In the genomic region with DNA sequence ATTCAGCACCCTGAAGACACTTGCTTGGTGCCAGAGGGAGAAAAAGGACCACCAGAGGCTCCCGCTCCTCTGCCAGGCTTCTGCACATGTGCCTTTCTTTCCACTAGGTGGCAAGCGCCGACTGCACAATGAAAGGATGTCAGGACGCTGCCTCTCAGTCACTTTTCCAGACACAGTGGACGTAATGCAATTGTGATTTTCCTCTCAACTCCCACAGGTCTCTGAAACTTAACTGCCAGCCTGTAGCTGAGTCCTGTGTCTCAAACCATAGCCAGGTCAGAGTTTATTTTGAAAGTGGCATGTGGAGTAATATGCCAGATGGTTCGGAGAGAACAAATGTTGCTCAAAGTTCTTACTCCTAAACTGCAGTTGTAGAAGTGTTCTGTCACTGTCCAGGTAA, we compare ENCODE assay signal across 8 cellular contexts.
DNase-seq lines count a peak whose midpoint lies in the region; ATAC-seq and TF ChIP-seq lines count a peak whose summit lies in the region.

No MANE protein-coding gene starts in this region.

- no peaks in the 10 kb centered on the region for H3K79me1 ChIP-seq in IMR-90 (ENCODE audit: low read depth in 1 of 2, low read length in 2 of 2)

- no peak overlapping the region for H2AK9ac ChIP-seq in IMR-90 (replicated peaks; ENCODE audit: low read depth, low read length, poor library complexity)

- dilution Hi-C loops in IMR-90 (cut with HindIII; ENCODE audit: low sequenced_read_pairs, unreplicated experiment), result no loop called here

- H4K5ac ChIP-seq in IMR-90 (ENCODE audit: low read depth, low read length), result no peak overlapping the region

- H2BK5ac ChIP-seq in IMR-90 (ENCODE audit: low read depth, low read length, poor library complexity, severe bottlenecking), result no peak overlapping the region

- in situ Hi-C loops in IMR-90 (cut with MboI; ENCODE audit: low sequenced_read_pairs), result no loop called here
- in situ Hi-C loops in SK-MEL-5 (cut with HindIII; ENCODE audit: low pct_unique_long_range_greater_than_20kb, low sequenced_read_pairs), result no loop called here

- H2AFZ ChIP-seq in IMR-90 (replicated peaks; ENCODE audit: low read length, poor library complexity), result peak overlapping the region; percentile 59

- intact Hi-C loops in Caco-2 (cut with micrococcal nuclease; ENCODE audit: unreplicated experiment), result loop anchor here (1.0 kb wide), 6 partner anchors 31 to 401 kb away; no protein-coding TSS in a partner anchor
- intact Hi-C loops in IMR-90 (cut with micrococcal nuclease), result loop anchor here (1.0 to 5.0 kb wide), 6 partner anchors 55 to 531 kb away; a partner anchor contains a TSS

- no peak overlapping the region for H3K4me2 ChIP-seq in IMR-90 (ENCODE audit: low read depth, low read length)

- no peak overlapping the region for H4K8ac ChIP-seq in IMR-90 (ENCODE audit: low read depth in 2 of 2, low read length in 2 of 2)

- H3K36me3 ChIP-seq in Caco-2 (ENCODE audit: control insufficient read depth, insufficient read depth, low read length) (no peaks in the 10 kb centered on the region), IMR-90 (ENCODE audit: control insufficient read depth, insufficient read depth, low read length) (no peaks in the 10 kb centered on the region)

- BruUV-seq in Caco-2 (replicated peaks; lab: Mats Ljungman, UMichigan) (no TSS peak), IMR-90 (replicated peaks; lab: Mats Ljungman, UMichigan) (no TSS peak)

- H3K27me3 ChIP-seq in Caco-2 (replicated peaks; ENCODE audit: control insufficient read depth, insufficient read depth, low read length) (no peaks in the 10 kb centered on the region), IMR-90 (ENCODE audit: control insufficient read depth, insufficient read depth, low read length) (no peaks in the 10 kb centered on the region)

- POLR2A ChIA-PET in Caco-2 (lab: Charles Lee), result no interaction called here
- POLR2A ChIA-PET in IMR-90 (lab: Charles Lee; ENCODE audit: unreplicated experiment), result no interaction called here

- TF ChIP-seq RAD21 in IMR-90 (IDR thresholded peaks at IDR 0.05; ENCODE audit: low read length), result peak; percentile 99

- no peaks in the 10 kb centered on the region for H3K36me3 Mint-ChIP-seq in Caco-2 (ENCODE audit: insufficient read depth, unreplicated experiment)
- H3K36me3 Mint-ChIP-seq in neural crest cell (ENCODE audit: low read depth), result no peaks in the 10 kb centered on the region

- peak; percentile 98 for ATAC-seq in IMR-90 (ENCODE audit: low read depth)
- ATAC-seq in GM18861 (IDR thresholded peaks at IDR 0.05; ENCODE audit: unreplicated experiment), result no peak

- no peak overlapping the region for H3K4me3 Mint-ChIP-seq in Caco-2 (ENCODE audit: unreplicated experiment)
- H3K4me3 Mint-ChIP-seq in neural crest cell, result no peak overlapping the region

- no peak overlapping the region for H3K56ac ChIP-seq in IMR-90 (ENCODE audit: extremely low read depth, insufficient read depth, low read length)

- no peak overlapping the region for H2BK120ac ChIP-seq in IMR-90 (ENCODE audit: low read depth, low read length)

- H3K9me3 ChIP-seq in Caco-2 (no peaks in the 10 kb centered on the region), IMR-90 (ENCODE audit: control insufficient read depth, insufficient read depth, low read length) (no peaks in the 10 kb centered on the region)

- H3K23ac ChIP-seq in IMR-90 (ENCODE audit: low read depth, low read length), result no peak overlapping the region

- peak; percentile 72 to 76 for DNase-seq in Caco-2
- DNase-seq in IMR-90, result peak; percentile 75
- peak; percentile 86 for DNase-seq in SK-MEL-5 (ENCODE audit: low read depth, low spot score)
- DNase-seq in fibroblast of mammary gland (ENCODE audit: low read depth), result peak; percentile 76
- DNase-seq in neural crest cell (ENCODE audit: low read depth, low spot score), result peak; percentile 67
- DNase-seq in stimulated activated CD4-positive, alpha-beta T cell treated with anti-CD3 and anti-CD28 coated beads, Interleukin-4, amount 100 ng/mL, for 4 hours, result no peak
- no peak for DNase-seq in CD1c-positive myeloid dendritic cell (ENCODE audit: extremely low spot score)

- CTCF ChIA-PET in Caco-2 (lab: Charles Lee) (no interaction called here), IMR-90 (lab: Yijun Ruan, JAX) (interaction anchor here (0.6 to 1.6 kb wide), 4 partner anchors 49 to 317 kb away, joined by 3 to 7 read pairs (median 3); no protein-coding TSS in a partner anchor)

- H3K27ac Mint-ChIP-seq in Caco-2 (ENCODE audit: unreplicated experiment) (no peak overlapping the region), neural crest cell (ENCODE audit: unreplicated experiment) (no peak overlapping the region)

- H3K27me3 Mint-ChIP-seq in Caco-2 (ENCODE audit: insufficient read depth, unreplicated experiment) (no peaks in the 10 kb centered on the region), neural crest cell (ENCODE audit: low read depth) (peaks cover 3% of the 10 kb centered on the region)

- H3K4ac ChIP-seq in IMR-90 (ENCODE audit: low read depth, low read length), result no peak overlapping the region

- H2AK5ac ChIP-seq in IMR-90 (ENCODE audit: low read depth, low read length), result no peak overlapping the region

- H3K18ac ChIP-seq in IMR-90 (ENCODE audit: low read depth, low read length), result no peak overlapping the region

- H4K91ac ChIP-seq in IMR-90 (ENCODE audit: insufficient read depth, low read depth, low read length), result no peak overlapping the region

- WGBS in IMR-90 (ENCODE audit: extremely low coverage in 2 of 2, insufficient read length in 1 of 2), 2 experiments, result 10% methylated on average over 2 of the region's 6 CpGs; no CpG with 5 or more reads in 1 of the 2 experiments

- H3K4me1 Mint-ChIP-seq in Caco-2 (ENCODE audit: low read depth, unreplicated experiment) (no peaks in the 10 kb centered on the region), neural crest cell (peaks cover 10% of the 10 kb centered on the region)

- H3K27ac ChIP-seq in IMR-90 (ENCODE audit: insufficient read depth, low read length), result no peak overlapping the region

- no peak overlapping the region for H3K9ac ChIP-seq in IMR-90 (ENCODE audit: low read depth, low read length)

- H3K9me1 ChIP-seq in IMR-90 (ENCODE audit: insufficient read depth, low read length), result no peaks in the 10 kb centered on the region

- TF ChIP-seq POLR2A in IMR-90 (IDR thresholded peaks at IDR 0.05; ENCODE audit: low read depth, low read length), result 0 out of 2 replicates have a peak, but pooled peaks have one; percentile 35

- H3K4me1 ChIP-seq in Caco-2 (no peaks in the 10 kb centered on the region), IMR-90 (ENCODE audit: control insufficient read depth, insufficient read depth, low read length) (no peaks in the 10 kb centered on the region; the same call in 1 of the 2 replicates)

- H3K14ac ChIP-seq in IMR-90 (replicated peaks; ENCODE audit: low read depth, low read length), result no peak overlapping the region

- H2BK20ac ChIP-seq in IMR-90 (ENCODE audit: low read depth, low read length), result no peak overlapping the region

- H3K4me3 ChIP-seq in Caco-2 (ENCODE audit: low read depth, low read length) (no peak overlapping the region), IMR-90 (ENCODE audit: insufficient read depth, low read depth, low read length) (no peak overlapping the region), fibroblast of mammary gland (ENCODE audit: control insufficient read depth, low read depth, low read length) (no peak overlapping the region)

- TF ChIP-seq CTCF in Caco-2 (IDR thresholded peaks at IDR 0.05; ENCODE audit: insufficient read depth in 1 of 2, low read depth in 1 of 2, low read length in 1 of 2, severe bottlenecking in 1 of 2, unreplicated experiment in 1 of 2) (peak; percentile 87 to 96), IMR-90 (conservative IDR thresholded peaks at IDR 0.05; ENCODE audit: low read depth, low read length) (peak; percentile 97), fibroblast of mammary gland (conservative IDR thresholded peaks at IDR 0.05; ENCODE audit: control insufficient read depth, insufficient read depth, low read depth, low read length) (peak; percentile 93), neural crest cell (conservative IDR thresholded peaks at IDR 0.05) (peak; percentile 90)

- H4K20me1 ChIP-seq in IMR-90 (ENCODE audit: insufficient read depth, low read length), result no peaks in the 10 kb centered on the region

- H3K9me3 Mint-ChIP-seq in Caco-2 (ENCODE audit: unreplicated experiment), result no peaks in the 10 kb centered on the region
- H3K9me3 Mint-ChIP-seq in neural crest cell, result no peaks in the 10 kb centered on the region

- H2BK15ac ChIP-seq in IMR-90 (ENCODE audit: low read depth, low read length), result no peak overlapping the region

TF ChIP-seq in IMR-90, 13 proteins besides CTCF, POLR2A, EP300 and RAD21:
- TF ChIP-seq, protein P1, sequence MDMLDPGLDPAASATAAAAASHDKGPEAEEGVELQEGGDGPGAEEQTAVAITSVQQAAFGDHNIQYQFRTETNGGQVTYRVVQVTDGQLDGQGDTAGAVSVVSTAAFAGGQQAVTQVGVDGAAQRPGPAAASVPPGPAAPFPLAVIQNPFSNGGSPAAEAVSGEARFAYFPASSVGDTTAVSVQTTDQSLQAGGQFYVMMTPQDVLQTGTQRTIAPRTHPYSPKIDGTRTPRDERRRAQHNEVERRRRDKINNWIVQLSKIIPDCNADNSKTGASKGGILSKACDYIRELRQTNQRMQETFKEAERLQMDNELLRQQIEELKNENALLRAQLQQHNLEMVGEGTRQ (IDR thresholded peaks at IDR 0.05; ENCODE audit: low read depth, low read length), result no peak
- TF ChIP-seq SMC3 (IDR thresholded peaks at IDR 0.05; ENCODE audit: low read depth, low read length) (peak; percentile 93), NFE2L2 (IDR thresholded peaks at IDR 0.05; ENCODE audit: low read depth, low read length) (no peak), MAZ (IDR thresholded peaks at IDR 0.05; ENCODE audit: borderline replicate concordance, low read depth, low read length) (0 out of 2 replicates have a peak, but pooled peaks have one; percentile 7)

Comparison
In these comparisons a context has a peak if more than half of its experiments do, and no peak if none do; other contexts are left out.
1. DNase-seq: peak in Caco-2 (2 of 2), IMR-90 (single experiment), SK-MEL-5 (single experiment), fibroblast of mammary gland (single experiment) and neural crest cell (single experiment); none in stimulated activated CD4-positive, alpha-beta T cell treated with anti-CD3 and anti-CD28 coated beads, Interleukin-4, amount 100 ng/mL, for 4 hours (0 of 2) and CD1c-positive myeloid dendritic cell (single experiment).
2. Peak in every context shown above with its lines, with median percentiles within 50 percentile points of each other: CTCF ChIP-seq.